2 cellular contexts compared by ENCODE assay signal in genomic region chr6:6368040-6368683, GRCh38.
A peak's percentile ranks its signal among the peaks of the same experiment; 100 is the strongest.
TF ChIP-seq lines count a peak whose summit lies in the region.

No MANE protein-coding gene starts in this region.

TF ChIP-seq in HepG2, 621 proteins besides CTCF, POLR2A, EP300 and RAD21:
- TF ChIP-seq ADNP (CRISPR knock-in tag; IDR thresholded peaks at IDR 0.05), result no peak
- TF ChIP-seq FOXA1 (IDR thresholded peaks at IDR 0.05), result no peak
- TF ChIP-seq FOXA1 (CRISPR knock-in tag; IDR thresholded peaks at IDR 0.05), result no peak
- no peak for TF ChIP-seq ARNT2 (CRISPR knock-in tag; IDR thresholded peaks at IDR 0.05; ENCODE audit: low read depth)
- TF ChIP-seq ZFP82 (CRISPR knock-in tag; IDR thresholded peaks at IDR 0.05; ENCODE audit: borderline replicate concordance), result no peak
- TF ChIP-seq ZSCAN12 (CRISPR knock-in tag; IDR thresholded peaks at IDR 0.05), result no peak
- peak; percentile 84 for TF ChIP-seq ZBTB40 (IDR thresholded peaks at IDR 0.05)
- no peak for TF ChIP-seq ZBTB40 (CRISPR knock-in tag; IDR thresholded peaks at IDR 0.05)
- TF ChIP-seq NFE2 (CRISPR knock-in tag; IDR thresholded peaks at IDR 0.05), result no peak
- TF ChIP-seq SNRNP70 (IDR thresholded peaks at IDR 0.05; ENCODE audit: low read depth, low read length), result no peak

TF ChIP-seq in K562, 482 proteins besides CTCF, POLR2A, EP300 and RAD21:
- TF ChIP-seq SLC30A9 (CRISPR knock-in tag; IDR thresholded peaks at IDR 0.05), result no peak
- 0 out of 2 replicates have a peak, but pooled peaks have one; percentile 17 for TF ChIP-seq ZBTB40 (IDR thresholded peaks at IDR 0.05)
- TF ChIP-seq ZBTB40 (CRISPR knock-in tag; IDR thresholded peaks at IDR 0.05), result no peak
